In genomic region chr20:540391-541201, GRCh38 we compare ENCODE assay signal across 1 cellular context.
TF ChIP-seq lines count a peak whose summit lies in the region.

No MANE protein-coding gene starts in this region.

TF ChIP-seq in HepG2, 621 proteins besides CTCF, POLR2A, EP300 and RAD21 (continued from another document and continues in another):
- TF ChIP-seq, protein P1, sequence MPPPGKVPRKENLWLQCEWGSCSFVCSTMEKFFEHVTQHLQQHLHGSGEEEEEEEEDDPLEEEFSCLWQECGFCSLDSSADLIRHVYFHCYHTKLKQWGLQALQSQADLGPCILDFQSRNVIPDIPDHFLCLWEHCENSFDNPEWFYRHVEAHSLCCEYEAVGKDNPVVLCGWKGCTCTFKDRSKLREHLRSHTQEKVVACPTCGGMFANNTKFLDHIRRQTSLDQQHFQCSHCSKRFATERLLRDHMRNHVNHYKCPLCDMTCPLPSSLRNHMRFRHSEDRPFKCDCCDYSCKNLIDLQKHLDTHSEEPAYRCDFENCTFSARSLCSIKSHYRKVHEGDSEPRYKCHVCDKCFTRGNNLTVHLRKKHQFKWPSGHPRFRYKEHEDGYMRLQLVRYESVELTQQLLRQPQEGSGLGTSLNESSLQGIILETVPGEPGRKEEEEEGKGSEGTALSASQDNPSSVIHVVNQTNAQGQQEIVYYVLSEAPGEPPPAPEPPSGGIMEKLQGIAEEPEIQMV (CRISPR knock-in tag; IDR thresholded peaks at IDR 0.05; ENCODE audit: low read depth), result no peak
- no peak for TF ChIP-seq MED8 (CRISPR knock-in tag; IDR thresholded peaks at IDR 0.05; ENCODE audit: insufficient replicate concordance)
- no peak for TF ChIP-seq ZNF761 (CRISPR knock-in tag; conservative IDR thresholded peaks at IDR 0.05)
- TF ChIP-seq JUND (CRISPR knock-in tag; IDR thresholded peaks at IDR 0.05), result no peak
- TF ChIP-seq NAIF1 (CRISPR knock-in tag; IDR thresholded peaks at IDR 0.05; ENCODE audit: borderline replicate concordance), result no peak
- TF ChIP-seq, protein P2, sequence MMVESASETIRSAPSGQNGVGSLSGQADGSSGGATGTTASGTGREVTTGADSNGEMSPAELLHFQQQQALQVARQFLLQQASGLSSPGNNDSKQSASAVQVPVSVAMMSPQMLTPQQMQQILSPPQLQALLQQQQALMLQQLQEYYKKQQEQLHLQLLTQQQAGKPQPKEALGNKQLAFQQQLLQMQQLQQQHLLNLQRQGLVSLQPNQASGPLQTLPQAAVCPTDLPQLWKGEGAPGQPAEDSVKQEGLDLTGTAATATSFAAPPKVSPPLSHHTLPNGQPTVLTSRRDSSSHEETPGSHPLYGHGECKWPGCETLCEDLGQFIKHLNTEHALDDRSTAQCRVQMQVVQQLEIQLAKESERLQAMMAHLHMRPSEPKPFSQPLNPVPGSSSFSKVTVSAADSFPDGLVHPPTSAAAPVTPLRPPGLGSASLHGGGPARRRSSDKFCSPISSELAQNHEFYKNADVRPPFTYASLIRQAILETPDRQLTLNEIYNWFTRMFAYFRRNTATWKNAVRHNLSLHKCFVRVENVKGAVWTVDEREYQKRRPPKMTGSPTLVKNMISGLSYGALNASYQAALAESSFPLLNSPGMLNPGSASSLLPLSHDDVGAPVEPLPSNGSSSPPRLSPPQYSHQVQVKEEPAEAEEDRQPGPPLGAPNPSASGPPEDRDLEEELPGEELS (CRISPR knock-in tag; IDR thresholded peaks at IDR 0.05), result no peak
- no peak for TF ChIP-seq TFDP1 (CRISPR knock-in tag; IDR thresholded peaks at IDR 0.05; ENCODE audit: borderline replicate concordance)
- no peak for TF ChIP-seq ZSCAN22 (CRISPR knock-in tag; IDR thresholded peaks at IDR 0.05)
- no peak for TF ChIP-seq ZKSCAN5 (CRISPR knock-in tag; IDR thresholded peaks at IDR 0.05)
- TF ChIP-seq, protein P3, sequence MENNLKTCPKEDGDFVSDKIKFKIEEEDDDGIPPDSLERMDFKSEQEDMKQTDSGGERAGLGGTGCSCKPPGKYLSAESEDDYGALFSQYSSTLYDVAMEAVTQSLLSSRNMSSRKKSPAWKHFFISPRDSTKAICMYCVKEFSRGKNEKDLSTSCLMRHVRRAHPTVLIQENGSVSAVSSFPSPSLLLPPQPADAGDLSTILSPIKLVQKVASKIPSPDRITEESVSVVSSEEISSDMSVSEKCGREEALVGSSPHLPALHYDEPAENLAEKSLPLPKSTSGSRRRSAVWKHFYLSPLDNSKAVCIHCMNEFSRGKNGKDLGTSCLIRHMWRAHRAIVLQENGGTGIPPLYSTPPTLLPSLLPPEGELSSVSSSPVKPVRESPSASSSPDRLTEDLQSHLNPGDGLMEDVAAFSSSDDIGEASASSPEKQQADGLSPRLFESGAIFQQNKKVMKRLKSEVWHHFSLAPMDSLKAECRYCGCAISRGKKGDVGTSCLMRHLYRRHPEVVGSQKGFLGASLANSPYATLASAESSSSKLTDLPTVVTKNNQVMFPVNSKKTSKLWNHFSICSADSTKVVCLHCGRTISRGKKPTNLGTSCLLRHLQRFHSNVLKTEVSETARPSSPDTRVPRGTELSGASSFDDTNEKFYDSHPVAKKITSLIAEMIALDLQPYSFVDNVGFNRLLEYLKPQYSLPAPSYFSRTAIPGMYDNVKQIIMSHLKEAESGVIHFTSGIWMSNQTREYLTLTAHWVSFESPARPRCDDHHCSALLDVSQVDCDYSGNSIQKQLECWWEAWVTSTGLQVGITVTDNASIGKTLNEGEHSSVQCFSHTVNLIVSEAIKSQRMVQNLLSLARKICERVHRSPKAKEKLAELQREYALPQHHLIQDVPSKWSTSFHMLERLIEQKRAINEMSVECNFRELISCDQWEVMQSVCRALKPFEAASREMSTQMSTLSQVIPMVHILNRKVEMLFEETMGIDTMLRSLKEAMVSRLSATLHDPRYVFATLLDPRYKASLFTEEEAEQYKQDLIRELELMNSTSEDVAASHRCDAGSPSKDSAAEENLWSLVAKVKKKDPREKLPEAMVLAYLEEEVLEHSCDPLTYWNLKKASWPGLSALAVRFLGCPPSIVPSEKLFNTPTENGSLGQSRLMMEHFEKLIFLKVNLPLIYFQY (CRISPR knock-in tag; IDR thresholded peaks at IDR 0.05; ENCODE audit: borderline replicate concordance), result no peak
- no peak for TF ChIP-seq HNRNPLL (IDR thresholded peaks at IDR 0.05; ENCODE audit: low read depth, low read length, poor library complexity, severe bottlenecking)
- TF ChIP-seq, protein P4, sequence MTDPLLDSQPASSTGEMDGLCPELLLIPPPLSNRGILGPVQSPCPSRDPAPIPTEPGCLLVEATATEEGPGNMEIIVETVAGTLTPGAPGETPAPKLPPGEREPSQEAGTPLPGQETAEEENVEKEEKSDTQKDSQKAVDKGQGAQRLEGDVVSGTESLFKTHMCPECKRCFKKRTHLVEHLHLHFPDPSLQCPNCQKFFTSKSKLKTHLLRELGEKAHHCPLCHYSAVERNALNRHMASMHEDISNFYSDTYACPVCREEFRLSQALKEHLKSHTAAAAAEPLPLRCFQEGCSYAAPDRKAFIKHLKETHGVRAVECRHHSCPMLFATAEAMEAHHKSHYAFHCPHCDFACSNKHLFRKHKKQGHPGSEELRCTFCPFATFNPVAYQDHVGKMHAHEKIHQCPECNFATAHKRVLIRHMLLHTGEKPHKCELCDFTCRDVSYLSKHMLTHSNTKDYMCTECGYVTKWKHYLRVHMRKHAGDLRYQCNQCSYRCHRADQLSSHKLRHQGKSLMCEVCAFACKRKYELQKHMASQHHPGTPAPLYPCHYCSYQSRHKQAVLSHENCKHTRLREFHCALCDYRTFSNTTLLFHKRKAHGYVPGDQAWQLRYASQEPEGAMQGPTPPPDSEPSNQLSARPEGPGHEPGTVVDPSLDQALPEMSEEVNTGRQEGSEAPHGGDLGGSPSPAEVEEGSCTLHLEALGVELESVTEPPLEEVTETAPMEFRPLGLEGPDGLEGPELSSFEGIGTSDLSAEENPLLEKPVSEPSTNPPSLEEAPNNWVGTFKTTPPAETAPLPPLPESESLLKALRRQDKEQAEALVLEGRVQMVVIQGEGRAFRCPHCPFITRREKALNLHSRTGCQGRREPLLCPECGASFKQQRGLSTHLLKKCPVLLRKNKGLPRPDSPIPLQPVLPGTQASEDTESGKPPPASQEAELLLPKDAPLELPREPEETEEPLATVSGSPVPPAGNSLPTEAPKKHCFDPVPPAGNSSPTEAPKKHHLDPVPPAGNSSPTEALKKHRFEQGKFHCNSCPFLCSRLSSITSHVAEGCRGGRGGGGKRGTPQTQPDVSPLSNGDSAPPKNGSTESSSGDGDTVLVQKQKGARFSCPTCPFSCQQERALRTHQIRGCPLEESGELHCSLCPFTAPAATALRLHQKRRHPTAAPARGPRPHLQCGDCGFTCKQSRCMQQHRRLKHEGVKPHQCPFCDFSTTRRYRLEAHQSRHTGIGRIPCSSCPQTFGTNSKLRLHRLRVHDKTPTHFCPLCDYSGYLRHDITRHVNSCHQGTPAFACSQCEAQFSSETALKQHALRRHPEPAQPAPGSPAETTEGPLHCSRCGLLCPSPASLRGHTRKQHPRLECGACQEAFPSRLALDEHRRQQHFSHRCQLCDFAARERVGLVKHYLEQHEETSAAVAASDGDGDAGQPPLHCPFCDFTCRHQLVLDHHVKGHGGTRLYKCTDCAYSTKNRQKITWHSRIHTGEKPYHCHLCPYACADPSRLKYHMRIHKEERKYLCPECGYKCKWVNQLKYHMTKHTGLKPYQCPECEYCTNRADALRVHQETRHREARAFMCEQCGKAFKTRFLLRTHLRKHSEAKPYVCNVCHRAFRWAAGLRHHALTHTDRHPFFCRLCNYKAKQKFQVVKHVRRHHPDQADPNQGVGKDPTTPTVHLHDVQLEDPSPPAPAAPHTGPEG (CRISPR knock-in tag; IDR thresholded peaks at IDR 0.05), result no peak
- no peak for TF ChIP-seq KLF11 (CRISPR knock-in tag; IDR thresholded peaks at IDR 0.05)
- TF ChIP-seq, protein P5, sequence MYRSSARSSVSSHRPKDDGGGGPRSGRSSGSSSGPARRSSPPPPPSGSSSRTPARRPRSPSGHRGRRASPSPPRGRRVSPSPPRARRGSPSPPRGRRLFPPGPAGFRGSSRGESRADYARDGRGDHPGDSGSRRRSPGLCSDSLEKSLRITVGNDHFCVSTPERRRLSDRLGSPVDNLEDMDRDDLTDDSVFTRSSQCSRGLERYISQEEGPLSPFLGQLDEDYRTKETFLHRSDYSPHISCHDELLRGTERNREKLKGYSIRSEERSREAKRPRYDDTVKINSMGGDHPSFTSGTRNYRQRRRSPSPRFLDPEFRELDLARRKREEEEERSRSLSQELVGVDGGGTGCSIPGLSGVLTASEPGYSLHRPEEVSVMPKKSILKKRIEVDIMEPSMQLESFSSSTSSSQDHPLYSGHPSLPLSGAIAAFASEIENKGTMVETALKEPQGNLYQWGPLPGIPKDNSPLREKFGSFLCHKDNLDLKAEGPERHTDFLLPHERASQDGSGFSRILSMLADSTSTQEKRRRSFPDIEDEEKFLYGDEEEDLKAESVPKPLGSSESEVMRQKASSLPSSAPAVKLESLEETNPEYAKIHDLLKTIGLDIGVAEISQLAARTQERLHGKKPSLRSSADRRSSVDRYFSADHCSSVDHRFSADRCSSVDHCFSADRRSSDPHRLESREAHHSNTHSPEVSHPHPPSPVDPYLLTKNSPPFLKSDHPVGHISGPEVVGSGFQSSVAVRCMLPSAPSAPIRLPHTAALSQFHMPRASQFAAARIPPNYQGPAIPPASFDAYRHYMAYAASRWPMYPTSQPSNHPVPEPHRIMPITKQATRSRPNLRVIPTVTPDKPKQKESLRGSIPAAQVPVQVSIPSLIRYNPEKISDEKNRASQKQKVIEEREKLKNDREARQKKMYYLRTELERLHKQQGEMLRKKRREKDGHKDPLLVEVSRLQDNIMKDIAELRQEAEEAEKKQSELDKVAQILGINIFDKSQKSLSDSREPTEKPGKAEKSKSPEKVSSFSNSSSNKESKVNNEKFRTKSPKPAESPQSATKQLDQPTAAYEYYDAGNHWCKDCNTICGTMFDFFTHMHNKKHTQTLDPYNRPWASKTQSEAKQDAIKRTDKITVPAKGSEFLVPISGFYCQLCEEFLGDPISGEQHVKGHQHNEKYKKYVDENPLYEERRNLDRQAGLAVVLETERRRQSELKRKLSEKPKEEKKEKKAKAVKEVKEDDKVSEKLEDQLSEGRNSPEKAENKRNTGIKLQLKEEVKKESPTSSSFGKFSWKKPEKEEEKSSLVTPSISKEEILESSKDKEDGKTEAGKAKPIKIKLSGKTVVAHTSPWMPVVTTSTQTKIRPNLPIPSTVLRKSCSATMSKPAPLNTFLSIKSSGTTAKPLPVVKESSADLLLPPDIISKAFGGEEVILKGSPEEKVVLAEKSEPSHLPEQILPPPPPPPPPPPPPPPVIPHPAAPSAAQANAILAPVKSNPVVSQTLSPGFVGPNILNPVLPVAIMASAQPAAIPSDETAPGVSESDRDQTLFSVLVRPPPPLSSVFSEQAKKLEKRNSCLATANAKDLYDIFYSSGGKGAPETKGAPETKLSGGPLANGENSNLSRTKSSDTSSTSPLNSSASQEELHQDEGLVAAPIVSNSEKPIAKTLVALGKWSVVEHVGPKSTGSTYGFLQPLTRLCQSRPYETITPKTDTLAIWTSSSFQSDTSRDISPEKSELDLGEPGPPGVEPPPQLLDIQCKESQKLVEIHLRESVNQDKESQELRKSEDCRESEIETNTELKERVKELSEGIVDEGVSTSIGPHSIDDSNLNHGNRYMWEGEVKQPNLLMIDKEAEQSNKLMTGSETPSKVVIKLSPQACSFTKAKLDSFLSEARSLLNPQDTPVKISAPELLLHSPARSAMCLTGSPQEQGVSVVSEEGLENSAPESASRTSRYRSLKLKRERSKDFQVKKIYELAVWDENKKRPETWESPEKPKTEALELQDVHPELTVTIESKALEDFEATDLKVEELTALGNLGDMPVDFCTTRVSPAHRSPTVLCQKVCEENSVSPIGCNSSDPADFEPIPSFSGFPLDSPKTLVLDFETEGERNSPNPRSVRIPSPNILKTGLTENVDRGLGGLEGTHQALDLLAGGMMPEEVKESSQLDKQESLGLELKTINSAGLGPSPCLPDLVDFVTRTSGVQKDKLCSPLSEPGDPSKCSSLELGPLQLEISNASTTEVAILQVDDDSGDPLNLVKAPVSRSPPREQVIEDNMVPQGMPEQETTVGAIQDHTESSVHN (CRISPR knock-in tag; IDR thresholded peaks at IDR 0.05), result no peak
- no peak for TF ChIP-seq TCF12 (IDR thresholded peaks at IDR 0.05)
- TF ChIP-seq TCF12 (CRISPR knock-in tag; IDR thresholded peaks at IDR 0.05), result no peak
- no peak for TF ChIP-seq ZNF446 (CRISPR knock-in tag; IDR thresholded peaks at IDR 0.05)
- no peak for TF ChIP-seq ZNF205 (CRISPR knock-in tag; IDR thresholded peaks at IDR 0.05)
- TF ChIP-seq CCAR2 (optimal IDR thresholded peaks at IDR 0.05; ENCODE audit: low read depth, low read length), result no peak
- TF ChIP-seq ERF (CRISPR knock-in tag; IDR thresholded peaks at IDR 0.05), result no peak
- TF ChIP-seq, protein P6, sequence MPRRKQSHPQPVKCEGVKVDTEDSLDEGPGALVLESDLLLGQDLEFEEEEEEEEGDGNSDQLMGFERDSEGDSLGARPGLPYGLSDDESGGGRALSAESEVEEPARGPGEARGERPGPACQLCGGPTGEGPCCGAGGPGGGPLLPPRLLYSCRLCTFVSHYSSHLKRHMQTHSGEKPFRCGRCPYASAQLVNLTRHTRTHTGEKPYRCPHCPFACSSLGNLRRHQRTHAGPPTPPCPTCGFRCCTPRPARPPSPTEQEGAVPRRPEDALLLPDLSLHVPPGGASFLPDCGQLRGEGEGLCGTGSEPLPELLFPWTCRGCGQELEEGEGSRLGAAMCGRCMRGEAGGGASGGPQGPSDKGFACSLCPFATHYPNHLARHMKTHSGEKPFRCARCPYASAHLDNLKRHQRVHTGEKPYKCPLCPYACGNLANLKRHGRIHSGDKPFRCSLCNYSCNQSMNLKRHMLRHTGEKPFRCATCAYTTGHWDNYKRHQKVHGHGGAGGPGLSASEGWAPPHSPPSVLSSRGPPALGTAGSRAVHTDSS (CRISPR knock-in tag; conservative IDR thresholded peaks at IDR 0.05), result no peak
- TF ChIP-seq ZNF576 (CRISPR knock-in tag; IDR thresholded peaks at IDR 0.05), result no peak
- no peak for TF ChIP-seq GLMP (CRISPR knock-in tag; IDR thresholded peaks at IDR 0.05; ENCODE audit: borderline replicate concordance)
- no peak for TF ChIP-seq SKI (IDR thresholded peaks at IDR 0.05; ENCODE audit: partially characterized antibody)
- no peak for TF ChIP-seq FOXA1 (IDR thresholded peaks at IDR 0.05)
- no peak for TF ChIP-seq FOXA1 (CRISPR knock-in tag; IDR thresholded peaks at IDR 0.05)
- TF ChIP-seq FOXP1 (IDR thresholded peaks at IDR 0.05), result no peak
- no peak for TF ChIP-seq FOXP1 (CRISPR knock-in tag; IDR thresholded peaks at IDR 0.05)
- TF ChIP-seq RELA (CRISPR knock-in tag; IDR thresholded peaks at IDR 0.05), result no peak
